ENCODE assay signal across 10 cellular contexts in the genomic region with DNA sequence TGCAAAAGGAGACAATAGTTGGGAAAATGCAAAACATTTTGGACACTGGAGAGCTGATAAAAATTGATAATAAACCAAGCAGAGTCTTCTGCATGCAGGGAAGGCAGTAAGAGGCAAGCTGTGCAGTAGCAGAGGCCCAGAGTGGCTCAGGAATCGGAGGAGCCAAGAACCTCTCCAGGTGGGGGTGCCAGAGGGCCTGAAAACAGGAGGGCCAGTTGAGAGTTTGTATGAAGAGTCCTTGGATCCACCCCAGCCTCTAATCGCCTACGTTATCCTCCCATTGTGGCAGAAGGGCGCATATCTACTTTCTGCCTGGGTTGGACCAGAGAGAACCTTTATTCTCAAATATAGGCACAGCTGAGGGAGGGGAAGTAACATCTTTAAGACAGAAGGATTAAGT. TPM values are rescaled to one million over a fixed set of nuclear protein-coding genes. Genes with fewer than 3 reads are reported as not detected.
DNase-seq lines count a peak whose midpoint lies in the region; ATAC-seq and TF ChIP-seq lines count a peak whose summit lies in the region.
"Had no signal": no experiment of that assay in that cellular context is flagged by ENCODE, and none has a peak within 500 bp of the region (broad histone marks: within the 10 kb centered on the region; RNA-seq: fewer than 3 reads in every experiment).

No MANE protein-coding gene starts in this region.

- peaks cover 0 to 7% (median 0%) of the 10 kb centered on the region in 7 donors for H3K4me1 Mint-ChIP-seq in naive thymus-derived CD4-positive, alpha-beta T cell
- H3K4me1 Mint-ChIP-seq: naive B cell had no signal

- peak overlapping the region in 1 of 9 donors; percentile 72 for H3K27ac Mint-ChIP-seq in naive thymus-derived CD4-positive, alpha-beta T cell
- H3K27ac Mint-ChIP-seq: naive B cell had no signal

- BruUV-seq in A673 (replicated peaks; lab: Mats Ljungman, UMichigan), result no TSS peak

- ATAC-seq in esophagus mucosa (peak; percentile 83), HG02885 (IDR thresholded peaks at IDR 0.05; ENCODE audit: poor library complexity, unreplicated experiment) (no peak)
- no peak for ATAC-seq in naive thymus-derived CD4-positive, alpha-beta T cell

- no peak overlapping the region for H3K27ac ChIP-seq in A673 (ENCODE audit: low read depth, low read length, poor library complexity, severe bottlenecking)
- no peak overlapping the region for H3K27ac ChIP-seq in naive thymus-derived CD4-positive, alpha-beta T cell (ENCODE audit: low read depth, low read length)

- H3K4me3 Mint-ChIP-seq in naive thymus-derived CD4-positive, alpha-beta T cell, result no peak overlapping the region
- H3K4me3 Mint-ChIP-seq: naive B cell had no signal

- H3K4me3 ChIP-seq in A673 (ENCODE audit: low read depth, low read length, poor library complexity, severe bottlenecking), result no peak overlapping the region
- H3K4me3 ChIP-seq in naive thymus-derived CD4-positive, alpha-beta T cell (ENCODE audit: low read length), result no peak overlapping the region

- intact Hi-C loops in A673 (cut with micrococcal nuclease; ENCODE audit: unreplicated experiment), result no loop called here
- intact Hi-C loops in naive thymus-derived CD4-positive, alpha-beta T cell (cut with micrococcal nuclease), result no loop called here

- peaks cover 0 to 25% (median 12%) of the 10 kb centered on the region in 5 donors for H3K36me3 Mint-ChIP-seq in naive thymus-derived CD4-positive, alpha-beta T cell
- H3K36me3 Mint-ChIP-seq: naive B cell had no signal

- POLR2A ChIA-PET in A673 (lab: Charles Lee; ENCODE audit: low non-redundant PET), result no interaction called here
- POLR2A ChIA-PET in naive thymus-derived CD4-positive, alpha-beta T cell (lab: Charles Lee), result no interaction called here

- peaks cover 0 to 10% (median 2%) of the 10 kb centered on the region in 11 donors for H3K9me3 Mint-ChIP-seq in naive thymus-derived CD4-positive, alpha-beta T cell

- no peaks in the 10 kb centered on the region for H3K36me3 ChIP-seq in A673 (ENCODE audit: insufficient read depth, low read length, poor library complexity, severe bottlenecking)
- no peaks in the 10 kb centered on the region for H3K36me3 ChIP-seq in naive thymus-derived CD4-positive, alpha-beta T cell (ENCODE audit: control insufficient read depth in 2 of 3, insufficient read depth in 3 of 3, low read length in 3 of 3)

- no peaks in the 10 kb centered on the region for H3K9me3 ChIP-seq in A673 (ENCODE audit: low read depth, low read length, poor library complexity, severe bottlenecking)
- no peaks in the 10 kb centered on the region for H3K9me3 ChIP-seq in naive thymus-derived CD4-positive, alpha-beta T cell (ENCODE audit: control insufficient read depth in 2 of 3, low read length in 3 of 3)

- DNase-seq in A673 (ENCODE audit: low spot score) (peak; percentile 42), HK-2 (ENCODE audit: unreplicated experiment) (peak; percentile 3), NCI-H526 treated with DMSO at 0.1 percent for 48 hours (lab: John Stamatoyannopoulos, UW) (peak; percentile 72), T-helper 2 cell (no peak), RPMI8226 (no peak)
- DNase-seq in naive thymus-derived CD4-positive, alpha-beta T cell, result no peak
- DNase-seq: naive B cell had no signal

- H3K27me3 Mint-ChIP-seq in naive thymus-derived CD4-positive, alpha-beta T cell, result no peaks in the 10 kb centered on the region
- H3K27me3 Mint-ChIP-seq: naive B cell had no signal

- H3K27me3 ChIP-seq in A673 (replicated peaks; ENCODE audit: insufficient read depth, low read depth, low read length, poor library complexity), result no peaks in the 10 kb centered on the region
- H3K27me3 ChIP-seq in naive thymus-derived CD4-positive, alpha-beta T cell (ENCODE audit: control insufficient read depth in 2 of 2, insufficient read depth in 2 of 2, low read length in 2 of 2), result no peaks in the 10 kb centered on the region

- TF ChIP-seq CTCF in A673 (conservative IDR thresholded peaks at IDR 0.05; ENCODE audit: low read depth, low read length), result no peak; the same call in 1 of the 2 replicates

- CTCF ChIA-PET in A673 (lab: Charles Lee), result no interaction called here
- CTCF ChIA-PET in naive thymus-derived CD4-positive, alpha-beta T cell (lab: Charles Lee), result no interaction called here

- no peaks in the 10 kb centered on the region for H3K4me1 ChIP-seq in A673 (ENCODE audit: insufficient read depth, low read length, poor library complexity, severe bottlenecking)
- no peaks in the 10 kb centered on the region for H3K4me1 ChIP-seq in naive thymus-derived CD4-positive, alpha-beta T cell (ENCODE audit: control insufficient read depth in 2 of 2, insufficient read depth in 2 of 2, low read length in 2 of 2)

RNA-seq across cellular contexts. Expression of a gene that starts 48.9 kb away (rescaled TPM):
- 45.4 and 49.9 TPM in 2 replicates for total RNA-seq in A673 (2021)
- 150 TPM for total RNA-seq in esophagus mucosa
- not detected for total RNA-seq in naive thymus-derived CD4-positive, alpha-beta T cell
- polyA plus RNA-seq in naive thymus-derived CD4-positive, alpha-beta T cell, result not detected
- total RNA-seq: activated CD8-positive, alpha-beta memory T cell treated with anti-CD3 and anti-CD28 coated beads for 36 hours had no signal

Comparison
In these comparisons a context has a peak if more than half of its experiments do, and no peak if none do; other contexts are left out.
1. DNase-seq: peak in A673 (single experiment), HK-2 (single experiment) and NCI-H526 treated with DMSO at 0.1 percent for 48 hours (single experiment); none in naive thymus-derived CD4-positive, alpha-beta T cell (0 of 9), T-helper 2 cell (0 of 5) and RPMI8226 (single experiment).
2. RNA of a gene that starts 48.9 kb away (total RNA-seq): 150 TPM in esophagus mucosa (single experiment) and 45.4 to 49.9 TPM in A673; not detected in naive thymus-derived CD4-positive, alpha-beta T cell; every median in the first group is over 10 times any median in the second.